1 cellular context compared by ENCODE assay signal in genomic region chr16:23148513-23149266, GRCh38.
TF ChIP-seq lines count a peak whose summit lies in the region.

No MANE protein-coding gene starts in this region.

TF ChIP-seq in K562, 482 proteins besides CTCF, POLR2A, EP300 and RAD21 (continued from another document and continues in another):
- TF ChIP-seq ZBTB40 (IDR thresholded peaks at IDR 0.05) (no peak), ZBTB40 (CRISPR knock-in tag; IDR thresholded peaks at IDR 0.05) (no peak), BACH1 (tag; IDR thresholded peaks at IDR 0.05) (no peak), WHSC1 (IDR thresholded peaks at IDR 0.05; ENCODE audit: low read length) (no peak), NONO (IDR thresholded peaks at IDR 0.05; ENCODE audit: low read depth in 2 of 2, low read length in 1 of 2) (no peak), TFAM (CRISPR knock-in tag; conservative IDR thresholded peaks at IDR 0.05) (no peak), TSC22D4 (tag; IDR thresholded peaks at IDR 0.05) (no peak), PHTF2 (CRISPR knock-in tag; IDR thresholded peaks at IDR 0.05) (no peak), PHF8 (IDR thresholded peaks at IDR 0.05; ENCODE audit: borderline replicate concordance, low read length) (peak; percentile 23; the same call in 1 of the 2 replicates), SNIP1 (IDR thresholded peaks at IDR 0.05; ENCODE audit: low read depth) (no peak), ZNF263 (CRISPR knock-in tag; IDR thresholded peaks at IDR 0.05; ENCODE audit: borderline replicate concordance) (no peak), RBM15 (IDR thresholded peaks at IDR 0.05; ENCODE audit: insufficient read depth, low read length) (no peak), CEBPB (tag; IDR thresholded peaks at IDR 0.05) (no peak), CEBPZ (IDR thresholded peaks at IDR 0.05; ENCODE audit: borderline replicate concordance, low read depth, low read length) (no peak), CBFB (CRISPR knock-in tag; IDR thresholded peaks at IDR 0.05) (no peak), MAX (CRISPR knock-in tag; IDR thresholded peaks at IDR 0.05) (peak; percentile 71), NEUROD1 (IDR thresholded peaks at IDR 0.05; ENCODE audit: borderline replicate concordance, low read depth, low read length, partially characterized antibody) (no peak), CCNT2 (IDR thresholded peaks at IDR 0.05; ENCODE audit: borderline replicate concordance, extremely low read depth, insufficient read length, low read depth, low read length) (peak; percentile 62), KAT7 (CRISPR knock-in tag; IDR thresholded peaks at IDR 0.05; ENCODE audit: borderline replicate concordance) (no peak), TEAD2 (tag; IDR thresholded peaks at IDR 0.05) (no peak), CREBBP (IDR thresholded peaks at IDR 0.05; ENCODE audit: low read depth, low read length) (no peak), SMAD1 (IDR thresholded peaks at IDR 0.05; ENCODE audit: low read depth, low read length, partially characterized antibody) (no peak), ZNF146 (CRISPR knock-in tag; IDR thresholded peaks at IDR 0.05; ENCODE audit: unreplicated experiment) (no peak), E2F8 (IDR thresholded peaks at IDR 0.05; ENCODE audit: low read depth, partially characterized antibody) (no peak), ZNF76 (CRISPR knock-in tag; IDR thresholded peaks at IDR 0.05; ENCODE audit: borderline replicate concordance) (no peak), GATA2 (CRISPR knock-in tag; IDR thresholded peaks at IDR 0.05) (no peak), SP2 (IDR thresholded peaks at IDR 0.05; ENCODE audit: extremely low read depth, low read depth, low read length, poor library complexity, severe bottlenecking) (no peak), ARID3B (CRISPR knock-in tag; IDR thresholded peaks at IDR 0.05; ENCODE audit: borderline replicate concordance) (no peak), ETS1 (conservative IDR thresholded peaks at IDR 0.05; ENCODE audit: control insufficient read depth, low read depth, low read length) (no peak; the same call in 1 of the 2 replicates), NR4A1 (CRISPR knock-in tag; IDR thresholded peaks at IDR 0.05) (0 out of 2 replicates have a peak, but pooled peaks have one; percentile 43), NR4A1 (tag; IDR thresholded peaks at IDR 0.05) (no peak), NR2C1 (IDR thresholded peaks at IDR 0.05) (no peak), NR2C1 (tag; IDR thresholded peaks at IDR 0.05) (no peak), HBP1 (CRISPR knock-in tag; IDR thresholded peaks at IDR 0.05) (no peak), ILF3 (IDR thresholded peaks at IDR 0.05; ENCODE audit: borderline replicate concordance) (no peak), ATF3 (IDR thresholded peaks at IDR 0.05) (no peak), ATF3 (CRISPR knock-in tag; conservative IDR thresholded peaks at IDR 0.05) (no peak)
